Comparison of ENCODE assay signal across 8 cellular contexts in the genomic region with DNA sequence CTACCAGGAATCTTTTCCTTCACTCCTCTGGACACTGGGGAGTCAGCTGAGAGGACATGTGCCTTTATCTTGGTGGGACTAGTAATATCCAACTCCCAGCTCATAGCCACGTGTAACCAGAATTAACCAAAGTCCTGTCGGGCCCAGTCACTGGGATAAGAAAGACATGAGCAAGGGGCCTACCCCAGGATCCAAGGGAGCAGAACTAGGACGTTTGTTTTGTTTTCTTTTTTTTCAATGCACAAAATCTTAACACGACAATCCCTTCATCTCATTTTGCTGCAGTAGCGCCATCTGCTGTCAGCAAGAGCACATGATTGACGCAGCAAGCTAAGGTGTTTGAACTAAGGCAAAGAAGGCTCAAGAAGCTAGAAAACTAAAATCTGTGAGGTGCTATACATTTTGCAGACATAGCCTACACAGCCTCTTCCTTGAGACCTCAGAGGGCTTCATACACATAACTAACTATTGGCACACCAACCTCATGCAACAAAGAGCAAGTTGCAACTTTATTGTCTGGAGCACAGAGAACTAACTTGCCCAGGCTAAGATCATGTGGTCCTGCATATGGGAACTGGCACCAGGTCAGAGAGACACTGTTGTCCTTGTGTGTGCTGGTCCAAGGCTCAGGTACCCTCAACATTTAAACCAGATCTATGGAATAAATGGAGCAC.
DNase-seq lines count a peak whose midpoint lies in the region; ATAC-seq lines count a peak whose summit lies in the region.

No MANE protein-coding gene starts in this region.

- DNase-seq in AG08396 (ENCODE audit: low spot score): peak; percentile 66
- DNase-seq in GM19240 (ENCODE audit: insufficient read length, low spot score): peak; percentile 33
- DNase-seq in NCI-H82 treated with DMSO at 0.1 percent for 48 hours (lab: John Stamatoyannopoulos, UW; ENCODE audit: unreplicated experiment): peak; percentile 8
- peak in 2 of 3 experiments; percentile 11 to 24 for DNase-seq in activated CD8-positive, alpha-beta memory T cell treated with anti-CD3 and anti-CD28 coated beads for 48 hours (ENCODE audit: low read depth in 2 of 3, low spot score in 2 of 3)
- DNase-seq in effector memory CD8-positive, alpha-beta T cell: peak; percentile 48 to 58 (median 51)
- DNase-seq in middle frontal gyrus (ENCODE audit: extremely low spot score, low spot score): peak; percentile 39
- DNase-seq in stimulated activated CD8-positive, alpha-beta memory T cell treated with anti-CD3 and anti-CD28 coated beads, Interleukin-4, amount 100 ng/mL, for 4 hours (ENCODE audit: low read depth in 2 of 2, low spot score in 1 of 2): peak; percentile 8 to 20

- peaks cover 3 to 6% of the 10 kb centered on the region in 2 donors for H3K4me1 Mint-ChIP-seq in effector memory CD8-positive, alpha-beta T cell (ENCODE audit: low read depth in 2 of 2)

- H3K4me3 Mint-ChIP-seq in effector memory CD8-positive, alpha-beta T cell: no peak overlapping the region

- H3K27me3 Mint-ChIP-seq in effector memory CD8-positive, alpha-beta T cell: no peaks in the 10 kb centered on the region

- peak; percentile 53 for ATAC-seq in effector memory CD8-positive, alpha-beta T cell (replicated peaks)
- ATAC-seq in GM18868 (IDR thresholded peaks at IDR 0.05; ENCODE audit: unreplicated experiment): no peak

- peaks cover 6% of the 10 kb centered on the region for H3K36me3 Mint-ChIP-seq in effector memory CD8-positive, alpha-beta T cell (ENCODE audit: insufficient read depth)

- no peaks in the 10 kb centered on the region for H3K9me3 Mint-ChIP-seq in effector memory CD8-positive, alpha-beta T cell

- H3K27ac Mint-ChIP-seq in effector memory CD8-positive, alpha-beta T cell: peak overlapping the region; percentile 23 to 77

Comparison
In these comparisons a context has a peak if more than half of its experiments do, and no peak if none do; other contexts are left out.
1. DNase-seq: peak in every context shown above with its lines; median percentile 66 in AG08396; 51 in effector memory CD8-positive, alpha-beta T cell; 39 in middle frontal gyrus; 33 in GM19240; 18 in activated CD8-positive, alpha-beta memory T cell treated with anti-CD3 and anti-CD28 coated beads for 48 hours; 14 in stimulated activated CD8-positive, alpha-beta memory T cell treated with anti-CD3 and anti-CD28 coated beads, Interleukin-4, amount 100 ng/mL, for 4 hours; 8 in NCI-H82 treated with DMSO at 0.1 percent for 48 hours.